17 cellular contexts compared by ENCODE assay signal in genomic region chr6:33566182-33567084, GRCh38. TPM values are rescaled to one million over a fixed set of nuclear protein-coding genes. Genes with fewer than 3 reads are reported as not detected.
DNase-seq lines count a peak whose midpoint lies in the region; FAIRE-seq and TF ChIP-seq lines count a peak whose summit lies in the region.
"Had no signal": no experiment of that assay in that cellular context is flagged by ENCODE, and none has a peak within 500 bp of the region (broad histone marks: within the 10 kb centered on the region; RNA-seq: fewer than 3 reads in every experiment).

No MANE protein-coding gene starts in this region.

- DNase-seq in MCF 10A (ENCODE audit: unreplicated experiment), result peak; percentile 55
- no peak for DNase-seq in breast epithelium (ENCODE audit: low spot score in 2 of 2)
- DNase-seq in RWPE1 (ENCODE audit: low spot score), result peak; percentile 56
- DNase-seq in fibroblast of villous mesenchyme (ENCODE audit: low read depth), result peak; percentile 51
- peak; percentile 52 for DNase-seq in urothelium cell line (ENCODE audit: low spot score)
- no peak for DNase-seq in KG1 (lab: John Stamatoyannopoulos, UW)
- DNase-seq in activated T-cell treated with anti-CD3 and anti-CD28 coated beads for 4 hours, result no peak
- DNase-seq in COLO829 (ENCODE audit: low spot score), result no peak
- DNase-seq: ACHN; activated CD4-positive, alpha-beta T cell treated with anti-CD3 and anti-CD28 coated beads, Interleukin-2, amount 10 ng/mL, durations not matched to agents 24 days and 14 days; foreskin melanocyte; NCI-H187 treated with DMSO at 0.1 percent for 48 hours; Peyer's patch; spleen had no signal

- no peak overlapping the region for H3K27ac ChIP-seq in breast epithelium
- peak overlapping the region; percentile 69 for H3K27ac ChIP-seq in RWPE1
- H3K27ac ChIP-seq: ascending aorta, pancreas, Peyer's patch, spleen, vagina had no signal

- H3K4me3 ChIP-seq in breast epithelium (no peak overlapping the region), fibroblast of villous mesenchyme (ENCODE audit: low read depth, low read length) (no peak overlapping the region)
- H3K4me3 ChIP-seq: ascending aorta, pancreas, Peyer's patch, spleen, vagina had no signal

- H3K4me3 Mint-ChIP-seq in MCF 10A (ENCODE audit: unreplicated experiment), result no peak overlapping the region
- H3K4me3 Mint-ChIP-seq: activated CD4-positive, alpha-beta T cell treated with anti-CD3 and anti-CD28 coated beads, Interleukin-2, amount 10 ng/mL, durations not matched to agents 24 days and 14 days had no signal

- H3K4me1 ChIP-seq in breast epithelium, result no peaks in the 10 kb centered on the region
- H3K4me1 ChIP-seq: pancreas, Peyer's patch had no signal

- no peak for TF ChIP-seq POLR2A in breast epithelium (IDR thresholded peaks at IDR 0.05)

- TF ChIP-seq CTCF in MCF 10A (IDR thresholded peaks at IDR 0.05; ENCODE audit: unreplicated experiment), result no peak
- no peak for TF ChIP-seq CTCF in breast epithelium (IDR thresholded peaks at IDR 0.05)
- no peak for TF ChIP-seq CTCF in RWPE1 (conservative IDR thresholded peaks at IDR 0.05; ENCODE audit: low read depth)
- no peak for TF ChIP-seq CTCF in fibroblast of villous mesenchyme (IDR thresholded peaks at IDR 0.05; ENCODE audit: insufficient read depth, low read depth, low read length)

- no peaks in the 10 kb centered on the region for H3K9me3 Mint-ChIP-seq in MCF 10A (ENCODE audit: unreplicated experiment)
- H3K9me3 Mint-ChIP-seq: activated CD4-positive, alpha-beta T cell treated with anti-CD3 and anti-CD28 coated beads, Interleukin-2, amount 10 ng/mL, durations not matched to agents 24 days and 14 days had no signal

- CTCF ChIA-PET in MCF 10A (lab: Yijun Ruan, JAX), result interaction anchor here (1.0 kb wide), 1 partner anchor 176 kb away, joined by 3 read pairs; no protein-coding TSS in a partner anchor
- CTCF ChIA-PET in RWPE1 (lab: Yijun Ruan, JAX), result interaction anchor here (0.7 kb wide), 1 partner anchor 43 kb away, joined by 3 read pairs; no protein-coding TSS in a partner anchor

- no TSS peak for BruUV-seq in MCF 10A (replicated peaks; lab: Mats Ljungman, UMichigan)

- H3K36me3 Mint-ChIP-seq in MCF 10A (ENCODE audit: insufficient read depth, unreplicated experiment), result peaks cover 6% of the 10 kb centered on the region

- no peaks in the 10 kb centered on the region for H3K9me3 ChIP-seq in breast epithelium
- H3K9me3 ChIP-seq: ascending aorta, pancreas, Peyer's patch, spleen, vagina had no signal

- no peak for FAIRE-seq in urothelium cell line (lab: Jason Lieb, UNC)
- FAIRE-seq: pancreas had no signal

- H3K4me1 Mint-ChIP-seq in MCF 10A (ENCODE audit: insufficient read depth, unreplicated experiment), result peaks cover 15% of the 10 kb centered on the region

- H3K27me3 Mint-ChIP-seq in MCF 10A (ENCODE audit: insufficient read depth, unreplicated experiment), result no peaks in the 10 kb centered on the region
- H3K27me3 Mint-ChIP-seq: activated CD4-positive, alpha-beta T cell treated with anti-CD3 and anti-CD28 coated beads, Interleukin-2, amount 10 ng/mL, durations not matched to agents 24 days and 14 days had no signal

- H3K36me3 ChIP-seq in breast epithelium, result no peaks in the 10 kb centered on the region
- H3K36me3 ChIP-seq: ascending aorta, pancreas, Peyer's patch, spleen, vagina had no signal

- intact Hi-C loops in MCF 10A (cut with micrococcal nuclease) (no loop called here), breast epithelium (cut with DNase I; ENCODE audit: low total_unique reads) (loop anchor here (5.0 kb wide), 1 partner anchor 1399 kb away; no protein-coding TSS in a partner anchor)

- H3K27ac Mint-ChIP-seq in MCF 10A (ENCODE audit: low read depth, unreplicated experiment), result peak overlapping the region; percentile 2
- H3K27ac Mint-ChIP-seq: activated CD4-positive, alpha-beta T cell treated with anti-CD3 and anti-CD28 coated beads, Interleukin-2, amount 10 ng/mL, durations not matched to agents 24 days and 14 days had no signal

- H3K27me3 ChIP-seq in breast epithelium, result no peaks in the 10 kb centered on the region
- H3K27me3 ChIP-seq: ascending aorta, pancreas, Peyer's patch, spleen, vagina had no signal

- POLR2A ChIA-PET in MCF 10A (lab: Yijun Ruan, JAX), result interaction anchor here (1.6 kb wide), 1 partner anchor 13 kb away, joined by 7 read pairs; the partner anchor contains the start of gene BAK1
- POLR2A ChIA-PET in RWPE1 (lab: Yijun Ruan, JAX; ENCODE audit: low non-redundant PET), result interaction anchor here (1.0 kb wide), 1 partner anchor 122 kb away, joined by 8 read pairs; no protein-coding TSS in a partner anchor

RNA-seq across cellular contexts. Expression of gene BAK1, which starts 13.6 kb away (rescaled TPM):
- total RNA-seq in MCF 10A (2022) (45.8 and 57.7 TPM in 2 replicates), breast epithelium (10 to 100 TPM in 1 of 3 donors, 1 to 10 TPM in 2; 6.7 to 11.1 (median 7.0) TPM), fibroblast of villous mesenchyme (20.0 and 30.7 TPM in 2 replicates)

RNA-seq across cellular contexts. Expression of gene ITPR3, which starts 54.7 kb away (rescaled TPM):
- total RNA-seq in MCF 10A (2022) (86.9 and 109 TPM in 2 replicates), breast epithelium (10 to 100 TPM; 18.4 to 40.0 (median 27.7) TPM), fibroblast of villous mesenchyme (15.1 and 20.6 TPM in 2 replicates)

Comparison
In these comparisons a context has a peak if more than half of its experiments do, and no peak if none do; other contexts are left out.
1. DNase-seq: peak in MCF 10A (single experiment), RWPE1 (single experiment), fibroblast of villous mesenchyme (single experiment) and urothelium cell line (single experiment); none in breast epithelium (0 of 2), KG1 (single experiment), activated T-cell treated with anti-CD3 and anti-CD28 coated beads for 4 hours (single experiment) and COLO829 (single experiment).